In genomic region chr7:70387197-70387596, GRCh38 we compare ENCODE assay signal across 18 cellular contexts.
"Had no signal": no experiment of that assay in that cellular context is flagged by ENCODE, and none has a peak within 500 bp of the region (broad histone marks: within the 10 kb centered on the region; RNA-seq: fewer than 3 reads in every experiment).

No MANE protein-coding gene starts in this region.

- H3K4me3 ChIP-seq: mucosa of descending colon, psoas muscle, right lobe of liver, smooth muscle cell, stomach, testis had no signal

- DNase-seq: activated CD4-positive, alpha-beta T cell treated with anti-CD3 and anti-CD28 coated beads, Interleukin-2, amount 10 ng/mL, durations not matched to agents 24 days and 14 days; activated CD4-positive, CD25-positive, alpha-beta regulatory T cell; activated CD8-positive, alpha-beta T cell treated with anti-CD3 and anti-CD28 coated beads for 36 hours; activated naive CD4-positive, alpha-beta T cell treated with anti-CD3 and anti-CD28 coated beads for 36 hours; activated naive CD8-positive, alpha-beta T cell treated with anti-CD3 and anti-CD28 coated beads, Interleukin-2, amount 50 U/mL, for 24 hours; activated T-cell treated with anti-CD3 and anti-CD28 coated beads, Interleukin-2, amount 50 U/mL, for 24 hours; effector CD8-positive, alpha-beta T cell; hypothalamus; mucosa of descending colon; naive B cell; psoas muscle; right lobe of liver; stimulated activated CD4-positive, alpha-beta T cell treated with anti-CD3 and anti-CD28 coated beads, Interleukin-4, amount 100 ng/mL, for 1 hour; stomach; T-helper 1 cell; T1000; testis had no signal
